ENCODE assay signal across 8 cellular contexts in genomic region chr21:42233067-42233981, GRCh38. TPM values are rescaled to one million over a fixed set of nuclear protein-coding genes. Genes with fewer than 3 reads are reported as not detected.
DNase-seq lines count a peak whose midpoint lies in the region; ATAC-seq and TF ChIP-seq lines count a peak whose summit lies in the region.

No MANE protein-coding gene starts in this region.

- peaks cover 6% of the 10 kb centered on the region for H3K36me3 Mint-ChIP-seq in MCF 10A (ENCODE audit: insufficient read depth, unreplicated experiment)
- H3K36me3 Mint-ChIP-seq in activated naive CD8-positive, alpha-beta T cell, result peaks cover 3% of the 10 kb centered on the region

- no peak overlapping the region for H2AFZ ChIP-seq in mammary epithelial cell (ENCODE audit: low read depth, low read length)
- H2AFZ ChIP-seq in smooth muscle cell (ENCODE audit: low read depth), result no peak overlapping the region

- in situ Hi-C loops in mammary epithelial cell (cut with MboI; ENCODE audit: low sequenced_read_pairs in 2 of 2), result no loop called here

- TF ChIP-seq CTCF in MCF 10A (IDR thresholded peaks at IDR 0.05; ENCODE audit: unreplicated experiment) (no peak), mammary epithelial cell (conservative IDR thresholded peaks at IDR 0.05 in 1 of 2, IDR thresholded peaks at IDR 0.05 in 1 of 2; ENCODE audit: extremely low read depth in 1 of 2, insufficient read depth in 1 of 2, low read depth in 1 of 2, low read length in 2 of 2) (peak in 1 of 2 donors; percentile 12), smooth muscle cell (IDR thresholded peaks at IDR 0.05; ENCODE audit: borderline replicate concordance, insufficient read depth, poor library complexity, severe bottlenecking) (peak; percentile 12)

- H3K4me1 ChIP-seq in mammary epithelial cell (ENCODE audit: insufficient read depth, low read length) (peaks cover 25% of the 10 kb centered on the region), smooth muscle cell (ENCODE audit: low read depth) (peaks cover 24% of the 10 kb centered on the region)

- no peak for DNase-seq in MCF 10A (ENCODE audit: unreplicated experiment)
- DNase-seq in mammary epithelial cell, result no peak
- peak; percentile 85 for DNase-seq in SKM-1 treated with dmso at 0.1 percent for 144 hours (lab: John Stamatoyannopoulos, UW; ENCODE audit: unreplicated experiment)
- DNase-seq in hippocampal formation (lab: John Stamatoyannopoulos, UW), result peak; percentile 31 to 61
- no peak for DNase-seq in smooth muscle cell (lab: John Stamatoyannopoulos, UW; ENCODE audit: unreplicated experiment)
- DNase-seq in KG1 (lab: John Stamatoyannopoulos, UW), result no peak

- H3K79me2 ChIP-seq in mammary epithelial cell (ENCODE audit: insufficient read depth, low read length) (no peaks in the 10 kb centered on the region), smooth muscle cell (ENCODE audit: low read depth) (no peaks in the 10 kb centered on the region)

- H3K27ac Mint-ChIP-seq in MCF 10A (ENCODE audit: low read depth, unreplicated experiment), result no peak overlapping the region
- H3K27ac Mint-ChIP-seq in activated naive CD8-positive, alpha-beta T cell, result peak overlapping the region; percentile 86

- H3K4me3 ChIP-seq in mammary epithelial cell (replicated peaks in 1 of 3; ENCODE audit: insufficient read depth in 1 of 3, low read depth in 2 of 3, low read length in 3 of 3) (no peak overlapping the region), smooth muscle cell (no peak overlapping the region)

- H3K36me3 ChIP-seq in mammary epithelial cell (ENCODE audit: insufficient read depth, low read length) (no peaks in the 10 kb centered on the region), smooth muscle cell (ENCODE audit: low read depth) (no peaks in the 10 kb centered on the region)

- peak; percentile 26 for ATAC-seq in HG03342 (IDR thresholded peaks at IDR 0.05; ENCODE audit: unreplicated experiment)

- H3K27me3 ChIP-seq in mammary epithelial cell (ENCODE audit: insufficient read depth, low read length), result no peaks in the 10 kb centered on the region
- H3K27me3 ChIP-seq in smooth muscle cell (ENCODE audit: low read depth), result peaks cover 4% of the 10 kb centered on the region

- H3K9ac ChIP-seq in mammary epithelial cell (ENCODE audit: insufficient read depth, low read length), result no peak overlapping the region
- H3K9ac ChIP-seq in smooth muscle cell (ENCODE audit: low read depth), result no peak overlapping the region

- WGBS in mammary epithelial cell (ENCODE audit: low coverage, missing lambda C conversion rate), result 66% methylated on average over 14 of the region's 14 CpGs
- WGBS in smooth muscle cell (ENCODE audit: low lambda C conversion rate), result 56% methylated on average over 14 of the region's 14 CpGs

- H3K27ac ChIP-seq in mammary epithelial cell (ENCODE audit: insufficient read depth, low read depth, low read length) (no peak overlapping the region), smooth muscle cell (ENCODE audit: low read depth) (peak overlapping the region; percentile 29)

- peak overlapping the region; percentile 47 for H3K4me3 Mint-ChIP-seq in MCF 10A (ENCODE audit: unreplicated experiment)
- peak overlapping the region; percentile 74 for H3K4me3 Mint-ChIP-seq in activated naive CD8-positive, alpha-beta T cell

- intact Hi-C loops in MCF 10A (cut with micrococcal nuclease), result no loop called here
- intact Hi-C loops in mammary epithelial cell (cut with micrococcal nuclease), result no loop called here

- no TSS peak for BruUV-seq in MCF 10A (replicated peaks; lab: Mats Ljungman, UMichigan)
- BruUV-seq in mammary epithelial cell (replicated peaks; lab: Mats Ljungman, UMichigan), result no TSS peak

- no peaks in the 10 kb centered on the region for H3K9me3 Mint-ChIP-seq in MCF 10A (ENCODE audit: unreplicated experiment)
- H3K9me3 Mint-ChIP-seq in activated naive CD8-positive, alpha-beta T cell (ENCODE audit: low read depth), result no peaks in the 10 kb centered on the region

- POLR2A ChIA-PET in MCF 10A (lab: Yijun Ruan, JAX), result interaction anchor here (0.7 to 3.7 kb wide), 10 partner anchors 9 to 80 kb away, joined by 3 to 60 read pairs (median 4); partner anchors contain the start of gene ABCG1

- dilution Hi-C loops in mammary epithelial cell (cut with HindIII; ENCODE audit: low sequenced_read_pairs), result no loop called here

- H3K4me1 Mint-ChIP-seq in MCF 10A (ENCODE audit: insufficient read depth, unreplicated experiment), result peaks cover 25% of the 10 kb centered on the region
- peaks cover 94% of the 10 kb centered on the region for H3K4me1 Mint-ChIP-seq in activated naive CD8-positive, alpha-beta T cell (ENCODE audit: low read depth)

- H3K4me2 ChIP-seq in mammary epithelial cell (ENCODE audit: insufficient read depth, low read depth, low read length), result no peak overlapping the region
- peak overlapping the region; percentile 93 for H3K4me2 ChIP-seq in smooth muscle cell

- no peaks in the 10 kb centered on the region for H4K20me1 ChIP-seq in mammary epithelial cell (ENCODE audit: insufficient read depth, low read length)
- no peaks in the 10 kb centered on the region for H4K20me1 ChIP-seq in smooth muscle cell (ENCODE audit: low read depth)

- H3F3A ChIP-seq in smooth muscle cell (ENCODE audit: low read depth), result peaks cover 21% of the 10 kb centered on the region

- no peaks in the 10 kb centered on the region for H3K9me3 ChIP-seq in mammary epithelial cell (replicated peaks; ENCODE audit: insufficient read depth, low read length)
- no peaks in the 10 kb centered on the region for H3K9me3 ChIP-seq in smooth muscle cell (replicated peaks; ENCODE audit: low read depth)

- H3K27me3 Mint-ChIP-seq in MCF 10A (ENCODE audit: insufficient read depth, unreplicated experiment), result no peaks in the 10 kb centered on the region
- no peaks in the 10 kb centered on the region for H3K27me3 Mint-ChIP-seq in activated naive CD8-positive, alpha-beta T cell

- CTCF ChIA-PET in MCF 10A (lab: Yijun Ruan, JAX), result interaction anchor here (0.7 to 3.0 kb wide), 9 partner anchors 13 to 88 kb away, joined by 3 to 15 read pairs (median 4); partner anchors contain the start of gene ABCG1
- CTCF ChIA-PET in mammary epithelial cell (lab: Charles Lee; ENCODE audit: low non-redundant PET), result interaction anchor here (0.7 kb wide), 1 partner anchor 26 kb away, joined by 4 read pairs; no protein-coding TSS in a partner anchor

RNA-seq across cellular contexts. Expression of gene ABCG1, which starts 14.4 kb away (rescaled TPM):
- total RNA-seq in MCF 10A (2022), result 25.5 and 28.7 TPM in 2 replicates
- 10 to 100 TPM in 1 of 2 donors, 1 to 10 TPM in 1; 6.3 to 16.9 TPM for total RNA-seq in mammary epithelial cell
- polyA plus RNA-seq in mammary epithelial cell, result 2.7 TPM
- 2.5 TPM for polyA minus RNA-seq in mammary epithelial cell
- 1.7 and 2.9 TPM in 2 replicates for total RNA-seq in smooth muscle cell
- polyA plus RNA-seq in smooth muscle cell, result 0.55 and 1.1 TPM in 2 replicates

Comparison
In these comparisons a context has a peak if more than half of its experiments do, and no peak if none do; other contexts are left out.
1. DNase-seq: peak in SKM-1 treated with dmso at 0.1 percent for 144 hours (single experiment) and hippocampal formation (2 of 2); none in MCF 10A (single experiment), mammary epithelial cell (single experiment), smooth muscle cell (single experiment) and KG1 (single experiment).